Comparison of ENCODE assay signal across 8 cellular contexts in genomic region chr12:55931780-55932545, GRCh38. TPM values are rescaled to one million over a fixed set of nuclear protein-coding genes. Genes with fewer than 3 reads are reported as not detected.
DNase-seq lines count a peak whose midpoint lies in the region; ATAC-seq and TF ChIP-seq lines count a peak whose summit lies in the region.

No MANE protein-coding gene starts in this region.

- 1% methylated on average over 59 to 60 of the region's 60 CpGs for WGBS in aorta, 2 donors

- H3K9ac ChIP-seq in DND-41 (ENCODE audit: low read depth, low read length) (peak overlapping the region; percentile 88), Karpas-422 (ENCODE audit: low read length) (peak overlapping the region; percentile 92)

- ATAC-seq in DND-41 (ENCODE audit: insufficient read depth, low read depth) (no peak), aorta (ENCODE audit: low FRiP score) (peak; percentile 77), HG02759 (IDR thresholded peaks at IDR 0.05; ENCODE audit: unreplicated experiment) (no peak)
- no peak for ATAC-seq in activated T-helper 17 cell treated with anti-CD3 and anti-CD28 coated beads, Interleukin-2, amount 50 U/mL, for 72 hours (replicated peaks)
- no peak for ATAC-seq in naive thymus-derived CD4-positive, alpha-beta T cell

- peaks cover 49% of the 10 kb centered on the region for H4K20me1 ChIP-seq in DND-41 (ENCODE audit: insufficient read depth, low read length)
- no peaks in the 10 kb centered on the region for H4K20me1 ChIP-seq in Karpas-422 (ENCODE audit: insufficient read depth, low read depth, low read length)

- H3K9me3 ChIP-seq in DND-41 (ENCODE audit: insufficient read depth, low read length, severe bottlenecking) = no peaks in the 10 kb centered on the region
- no peaks in the 10 kb centered on the region for H3K9me3 ChIP-seq in Karpas-422 (ENCODE audit: low read length)
- no peaks in the 10 kb centered on the region for H3K9me3 ChIP-seq in naive thymus-derived CD4-positive, alpha-beta T cell (ENCODE audit: control insufficient read depth in 2 of 3, low read length in 3 of 3)
- no peaks in the 10 kb centered on the region for H3K9me3 ChIP-seq in aorta (ENCODE audit: control insufficient read depth, low read length)

- H3K27me3 Mint-ChIP-seq in activated T-helper 17 cell treated with anti-CD3 and anti-CD28 coated beads, Interleukin-2, amount 50 U/mL, for 72 hours = no peaks in the 10 kb centered on the region
- H3K27me3 Mint-ChIP-seq in naive thymus-derived CD4-positive, alpha-beta T cell = peaks cover 0 to under 1% (median 0%) of the 10 kb centered on the region in 5 donors

- H3K9me2 ChIP-seq in Karpas-422 (replicated peaks; ENCODE audit: insufficient read depth, low read length) = no peaks in the 10 kb centered on the region

- H3K4me2 ChIP-seq in DND-41 (ENCODE audit: insufficient read depth, low read length) (peak overlapping the region; percentile 94), Karpas-422 (ENCODE audit: low read depth, low read length, poor library complexity, severe bottlenecking) (peak overlapping the region; percentile 99)

- H3K27me3 ChIP-seq in DND-41 (ENCODE audit: insufficient read depth, low read length, poor library complexity) = no peaks in the 10 kb centered on the region
- no peaks in the 10 kb centered on the region for H3K27me3 ChIP-seq in Karpas-422 (ENCODE audit: low read length)
- H3K27me3 ChIP-seq in naive thymus-derived CD4-positive, alpha-beta T cell (ENCODE audit: control insufficient read depth in 2 of 2, insufficient read depth in 2 of 2, low read length in 2 of 2) = no peaks in the 10 kb centered on the region
- no peaks in the 10 kb centered on the region for H3K27me3 ChIP-seq in aorta (ENCODE audit: control insufficient read depth in 1 of 2, insufficient read depth in 2 of 2, low read length in 1 of 2)

- peaks cover 77% of the 10 kb centered on the region for H3K79me2 ChIP-seq in DND-41 (ENCODE audit: insufficient read depth, low read length)
- H3K79me2 ChIP-seq in Karpas-422 (ENCODE audit: low read length) = peaks cover 31% of the 10 kb centered on the region

- H3K36me3 ChIP-seq in DND-41 (ENCODE audit: insufficient read depth, low read length) (peaks cover 53% of the 10 kb centered on the region), Karpas-422 (ENCODE audit: insufficient read depth, low read length) (no peaks in the 10 kb centered on the region), aorta (ENCODE audit: control insufficient read depth in 1 of 2, insufficient read depth in 2 of 2, low read length in 1 of 2) (no peaks in the 10 kb centered on the region)
- H3K36me3 ChIP-seq in naive thymus-derived CD4-positive, alpha-beta T cell (ENCODE audit: control insufficient read depth in 2 of 3, insufficient read depth in 3 of 3, low read length in 3 of 3) = peaks cover 0 to 34% (median 5%) of the 10 kb centered on the region in 3 experiments

- CTCF ChIA-PET in naive thymus-derived CD4-positive, alpha-beta T cell (lab: Charles Lee) = interaction anchor here (0.6 to 4.6 kb wide), 2 partner anchors 43 to 102 kb away, joined by 3 to 22 read pairs; partner anchors contain the start of gene DNAJC14

- peaks cover 51% of the 10 kb centered on the region for H3K4me1 Mint-ChIP-seq in activated T-helper 17 cell treated with anti-CD3 and anti-CD28 coated beads, Interleukin-2, amount 50 U/mL, for 72 hours
- peaks cover 34 to 61% (median 47%) of the 10 kb centered on the region in 7 donors for H3K4me1 Mint-ChIP-seq in naive thymus-derived CD4-positive, alpha-beta T cell

- H3K36me3 Mint-ChIP-seq in activated T-helper 17 cell treated with anti-CD3 and anti-CD28 coated beads, Interleukin-2, amount 50 U/mL, for 72 hours (ENCODE audit: low read depth) = peaks cover 79% of the 10 kb centered on the region
- peaks cover 8 to 60% (median 41%) of the 10 kb centered on the region in 5 donors for H3K36me3 Mint-ChIP-seq in naive thymus-derived CD4-positive, alpha-beta T cell

- POLR2A ChIA-PET in naive thymus-derived CD4-positive, alpha-beta T cell (lab: Charles Lee) = interaction anchor here (0.8 to 22.1 kb wide), 10 partner anchors 15 to 227 kb away, joined by 3 to 728 read pairs (median 10); partner anchors contain the start of genes DNAJC14, MYL6, ORMDL2 and RAB5B

- H3K4me1 ChIP-seq in DND-41 (ENCODE audit: insufficient read depth, low read length) = peaks cover 61% of the 10 kb centered on the region
- H3K4me1 ChIP-seq in Karpas-422 (ENCODE audit: low read length) = peaks cover 50% of the 10 kb centered on the region
- peaks cover 29 to 56% of the 10 kb centered on the region in 2 donors for H3K4me1 ChIP-seq in naive thymus-derived CD4-positive, alpha-beta T cell (ENCODE audit: control insufficient read depth in 2 of 2, insufficient read depth in 2 of 2, low read length in 2 of 2)
- H3K4me1 ChIP-seq in aorta (ENCODE audit: control insufficient read depth in 1 of 2, insufficient read depth in 2 of 2, low read length in 2 of 2) = peaks cover 2 to 4% of the 10 kb centered on the region in 2 donors

- H3K27ac Mint-ChIP-seq in activated T-helper 17 cell treated with anti-CD3 and anti-CD28 coated beads, Interleukin-2, amount 50 U/mL, for 72 hours = peak overlapping the region; percentile 99
- peak overlapping the region; percentile 96 to 100 (median 98) for H3K27ac Mint-ChIP-seq in naive thymus-derived CD4-positive, alpha-beta T cell

- peak overlapping the region; percentile 74 to 80 for H3K4me3 ChIP-seq in DND-41 (ENCODE audit: low read depth in 1 of 2, low read length in 2 of 2)
- peak overlapping the region; percentile 94 for H3K4me3 ChIP-seq in Karpas-422 (ENCODE audit: low read length)
- H3K4me3 ChIP-seq in fibroblast of the aortic adventitia (ENCODE audit: low read depth, low read length) = peak overlapping the region; percentile 86
- H3K4me3 ChIP-seq in naive thymus-derived CD4-positive, alpha-beta T cell (ENCODE audit: low read length) = peak overlapping the region; percentile 82
- peak overlapping the region; percentile 83 to 95 for H3K4me3 ChIP-seq in aorta (ENCODE audit: low read length in 2 of 2)

- intact Hi-C loops in naive thymus-derived CD4-positive, alpha-beta T cell (cut with micrococcal nuclease) = loop anchor here (1.0 to 5.0 kb wide), 3 partner anchors 8 to 1590 kb away; partner anchors contain the start of genes DDIT3 (in 1 of the 2) and MBD6 (in 1 of the 2)
- intact Hi-C loops in aorta (cut with DNase I) = loop anchor here in 1 of 2 donors (5.0 kb wide), 1 partner anchor 40 kb away; the partner anchor contains the start of gene RAB5B

- H3K9me3 Mint-ChIP-seq in activated T-helper 17 cell treated with anti-CD3 and anti-CD28 coated beads, Interleukin-2, amount 50 U/mL, for 72 hours = no peaks in the 10 kb centered on the region
- peaks cover 0 to 11% (median 0%) of the 10 kb centered on the region in 11 donors for H3K9me3 Mint-ChIP-seq in naive thymus-derived CD4-positive, alpha-beta T cell

- H2AFZ ChIP-seq in DND-41 (ENCODE audit: low read depth, low read length) (peak overlapping the region; percentile 52), Karpas-422 (ENCODE audit: low read length) (peak overlapping the region; percentile 60)

- DNase-seq in DND-41 (peak; percentile 59), Karpas-422 (peak; percentile 75), fibroblast of the aortic adventitia (ENCODE audit: low read depth) (peak; percentile 32), aorta (peak; percentile 76 to 89)
- peak in 1 of 9 donors; percentile 54 for DNase-seq in naive thymus-derived CD4-positive, alpha-beta T cell
- no peak for DNase-seq in effector CD4-positive, alpha-beta T cell

- H3K27ac ChIP-seq in DND-41 (ENCODE audit: low read length) = peak overlapping the region; percentile 96
- peak overlapping the region; percentile 96 for H3K27ac ChIP-seq in Karpas-422 (ENCODE audit: low read length)
- peak overlapping the region; percentile 90 for H3K27ac ChIP-seq in naive thymus-derived CD4-positive, alpha-beta T cell (ENCODE audit: low read depth, low read length)
- peak overlapping the region in 1 of 2 donors; percentile 92 for H3K27ac ChIP-seq in aorta (ENCODE audit: low read depth in 1 of 2, low read length in 2 of 2)

- H3K4me3 Mint-ChIP-seq in activated T-helper 17 cell treated with anti-CD3 and anti-CD28 coated beads, Interleukin-2, amount 50 U/mL, for 72 hours = peak overlapping the region; percentile 98
- H3K4me3 Mint-ChIP-seq in naive thymus-derived CD4-positive, alpha-beta T cell = peak overlapping the region; percentile 96 to 100 (median 98)

- TF ChIP-seq CTCF in DND-41 (IDR thresholded peaks at IDR 0.05; ENCODE audit: borderline replicate concordance, extremely low read depth, low read length, poor library complexity, severe bottlenecking) (no peak), fibroblast of the aortic adventitia (IDR thresholded peaks at IDR 0.05; ENCODE audit: insufficient read depth, low read length) (no peak)

RNA-seq across cellular contexts. Expression of gene DGKA, which starts 1.0 kb away (rescaled TPM):
- 70.4 and 88.5 TPM in 2 replicates for total RNA-seq in Karpas-422 (2014; rRNA removed; shearing (Covaris generic); ENCODE audit: low replicate concordance)
- total RNA-seq in activated T-helper 17 cell treated with anti-CD3 and anti-CD28 coated beads, Interleukin-2, amount 50 U/mL, for 72 hours = 100 to 1,000 TPM; 282 to 502 TPM
- total RNA-seq in fibroblast of the aortic adventitia (ENCODE audit: low replicate concordance) (50.6 and 62.1 TPM in 2 replicates), aorta (10 to 100 TPM; 74.1 to 86.5 TPM)
- total RNA-seq in naive thymus-derived CD4-positive, alpha-beta T cell = 1,000 to 10,000 TPM in 3 of 5 experiments, 100 to 1,000 TPM in 2; 705 to 1,507 (median 1,164) TPM
- polyA plus RNA-seq in naive thymus-derived CD4-positive, alpha-beta T cell = 100 to 1,000 TPM; 259 to 557 TPM
- 10 to 100 TPM; 41.4 to 85.6 TPM for polyA plus RNA-seq in aorta

RNA-seq across cellular contexts. Expression of gene PYM1, which starts 4.3 kb away (rescaled TPM):
- total RNA-seq in Karpas-422 (2014; rRNA removed; shearing (Covaris generic); ENCODE audit: low replicate concordance) = 58.9 and 63.8 TPM in 2 replicates
- 10 to 100 TPM; 23.4 to 35.6 TPM for total RNA-seq in activated T-helper 17 cell treated with anti-CD3 and anti-CD28 coated beads, Interleukin-2, amount 50 U/mL, for 72 hours
- total RNA-seq in fibroblast of the aortic adventitia (ENCODE audit: low replicate concordance) (23.3 and 35.7 TPM in 2 replicates), aorta (10 to 100 TPM; 21.9 to 23.5 TPM)
- 10 to 100 TPM; 18.5 to 46.9 (median 35.0) TPM for total RNA-seq in naive thymus-derived CD4-positive, alpha-beta T cell
- 10 to 100 TPM; 62.1 to 70.7 TPM for polyA plus RNA-seq in naive thymus-derived CD4-positive, alpha-beta T cell
- 10 to 100 TPM; 28.9 to 40.2 TPM for polyA plus RNA-seq in aorta

RNA-seq across cellular contexts. Expression of gene PMEL, which starts 33.9 kb away (rescaled TPM):
- 8.8 and 9.7 TPM in 2 replicates for total RNA-seq in Karpas-422 (2014; rRNA removed; shearing (Covaris generic); ENCODE audit: low replicate concordance)
- 1 to 10 TPM in 1 of 2 donors, under 1 TPM in 1; 0.30 to 2.5 TPM for total RNA-seq in activated T-helper 17 cell treated with anti-CD3 and anti-CD28 coated beads, Interleukin-2, amount 50 U/mL, for 72 hours
- total RNA-seq in fibroblast of the aortic adventitia (ENCODE audit: low replicate concordance) (0.27 and 0.82 TPM in 2 replicates), aorta (1 to 10 TPM in 1 of 2 donors, under 1 TPM in 1; 0.93 to 2.0 TPM)
- not detected for total RNA-seq in naive thymus-derived CD4-positive, alpha-beta T cell
- polyA plus RNA-seq in naive thymus-derived CD4-positive, alpha-beta T cell = under 1 TPM; 0.09 to 0.57 TPM
- polyA plus RNA-seq in aorta = 1 to 10 TPM in 1 of 2 donors, under 1 TPM in 1; 0.64 to 2.9 TPM

RNA-seq across cellular contexts. Expression of gene CDK2, which starts 34.7 kb away (rescaled TPM):
- 35.3 and 49.9 TPM in 2 replicates for total RNA-seq in Karpas-422 (2014; rRNA removed; shearing (Covaris generic); ENCODE audit: low replicate concordance)
- 100 to 1,000 TPM; 101 to 104 TPM for total RNA-seq in activated T-helper 17 cell treated with anti-CD3 and anti-CD28 coated beads, Interleukin-2, amount 50 U/mL, for 72 hours
- total RNA-seq in fibroblast of the aortic adventitia (ENCODE audit: low replicate concordance) = 8.5 and 38.5 TPM in 2 replicates
- 10 to 100 TPM; 19.0 to 77.2 (median 24.1) TPM for total RNA-seq in naive thymus-derived CD4-positive, alpha-beta T cell
- 1 to 10 TPM; 7.0 to 9.6 TPM for polyA plus RNA-seq in naive thymus-derived CD4-positive, alpha-beta T cell
- 10 to 100 TPM; 29.8 to 35.5 TPM for total RNA-seq in aorta
- 10 to 100 TPM; 27.9 to 36.5 TPM for polyA plus RNA-seq in aorta

RNA-seq across cellular contexts. Expression of gene RAB5B, which starts 41.9 kb away (rescaled TPM):
- total RNA-seq in Karpas-422 (2014; rRNA removed; shearing (Covaris generic); ENCODE audit: low replicate concordance) = 43.8 and 62.4 TPM in 2 replicates
- 10 to 100 TPM; 34.2 to 50.8 TPM for total RNA-seq in activated T-helper 17 cell treated with anti-CD3 and anti-CD28 coated beads, Interleukin-2, amount 50 U/mL, for 72 hours
- total RNA-seq in fibroblast of the aortic adventitia (ENCODE audit: low replicate concordance) = 47.8 and 75.2 TPM in 2 replicates
- 100 to 1,000 TPM in 1 of 5 experiments, 10 to 100 TPM in 4; 45.2 to 109 (median 62.7) TPM for total RNA-seq in naive thymus-derived CD4-positive, alpha-beta T cell
- 10 to 100 TPM; 69.6 to 86.7 TPM for polyA plus RNA-seq in naive thymus-derived CD4-positive, alpha-beta T cell
- 100 to 1,000 TPM; 115 to 126 TPM for total RNA-seq in aorta
- 10 to 100 TPM; 58.4 to 86.2 TPM for polyA plus RNA-seq in aorta
